22 cellular contexts compared by ENCODE assay signal in the genomic region with DNA sequence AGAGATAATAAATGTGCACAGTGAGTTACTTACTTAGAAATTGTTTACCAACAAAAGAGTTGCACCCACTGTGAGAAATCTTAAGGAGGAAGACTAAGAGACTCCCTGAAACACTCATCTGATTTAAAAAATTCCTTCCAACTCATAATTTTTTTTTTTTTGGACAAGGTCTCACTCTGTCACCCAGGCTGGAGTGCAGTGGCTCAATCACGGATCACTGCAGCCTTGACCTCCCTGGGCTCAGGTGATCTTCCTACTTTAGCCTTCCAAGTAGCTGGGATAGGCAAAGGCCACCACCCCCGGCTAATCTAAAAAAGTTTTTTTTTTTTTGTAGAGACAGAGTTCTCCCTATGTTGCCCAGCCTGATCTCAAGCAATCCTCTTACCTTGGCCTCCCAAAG. TPM values are rescaled to one million over a fixed set of nuclear protein-coding genes. Genes with fewer than 3 reads are reported as not detected.
DNase-seq lines count a peak whose midpoint lies in the region; ATAC-seq, FAIRE-seq and TF ChIP-seq lines count a peak whose summit lies in the region.
"Had no signal": no experiment of that assay in that cellular context is flagged by ENCODE, and none has a peak within 500 bp of the region (broad histone marks: within the 10 kb centered on the region; RNA-seq: fewer than 3 reads in every experiment).

No MANE protein-coding gene starts in this region.

- H3K27ac Mint-ChIP-seq in nephron progenitor cell, result peak overlapping the region; percentile 69
- H3K27ac Mint-ChIP-seq: CD8-positive, alpha-beta memory T cell; natural killer cell had no signal

- dilution Hi-C loops in endothelial cell of umbilical vein (cut with MboI; ENCODE audit: extremely low pct_ligation_motif_present, low sequenced_read_pairs), result no loop called here

- CTCF ChIA-PET in AG04450 (lab: Charles Lee) (interaction anchor here (0.9 kb wide), 1 partner anchor 23 kb away, joined by 5 read pairs; no protein-coding TSS in a partner anchor), PC-3 (lab: Charles Lee) (interaction anchor here (0.6 kb wide), 1 partner anchor 62 kb away, joined by 3 read pairs; no protein-coding TSS in a partner anchor), endothelial cell of umbilical vein (lab: Charles Lee) (interaction anchor here (0.9 to 3.0 kb wide), 10 partner anchors 9 to 128 kb away, joined by 3 to 11 read pairs (median 4); no protein-coding TSS in a partner anchor)

- peaks cover 16% of the 10 kb centered on the region for H3F3A ChIP-seq in PC-3 (ENCODE audit: low read length, unreplicated experiment)

- H3K4me1 ChIP-seq in PC-3 (ENCODE audit: insufficient read depth, low read length) (peaks cover 48% of the 10 kb centered on the region), endothelial cell of umbilical vein (ENCODE audit: control insufficient read depth, extremely low read depth, insufficient read depth, low read length) (peaks cover 49% of the 10 kb centered on the region), colonic mucosa (no peaks in the 10 kb centered on the region)

- TF ChIP-seq CTCF in AG04450 (IDR thresholded peaks at IDR 0.05; ENCODE audit: low read depth, low read length), result no peak
- TF ChIP-seq CTCF in PC-3 (conservative IDR thresholded peaks at IDR 0.05; ENCODE audit: low read depth, low read length), result no peak
- TF ChIP-seq CTCF in endothelial cell of umbilical vein (IDR thresholded peaks at IDR 0.05; ENCODE audit: extremely low read depth in 1 of 2, insufficient read depth in 1 of 2, low read depth in 1 of 2, low read length in 2 of 2), result no peak
- TF ChIP-seq CTCF in nephron progenitor cell (IDR thresholded peaks at IDR 0.05), result no peak
- TF ChIP-seq CTCF in colonic mucosa (IDR thresholded peaks at IDR 0.05), result no peak

- H4K20me1 ChIP-seq in PC-3 (ENCODE audit: low read length) (no peaks in the 10 kb centered on the region), endothelial cell of umbilical vein (replicated peaks; ENCODE audit: control insufficient read depth, extremely low read depth, insufficient read depth, low read length) (no peaks in the 10 kb centered on the region)

- intact Hi-C loops in PC-3 (cut with micrococcal nuclease) (loop anchor here (10.0 kb wide), 1 partner anchor 1490 kb away; no protein-coding TSS in a partner anchor), endothelial cell of umbilical vein (cut with micrococcal nuclease) (loop anchor here (2.0 kb wide), 2 partner anchors 36 to 136 kb away; partner anchors contain the start of genes IGF2BP3 and MALSU1), colonic mucosa (cut with DNase I) (no loop called here)

- peaks cover 94% of the 10 kb centered on the region for H3K36me3 Mint-ChIP-seq in nephron progenitor cell (ENCODE audit: low read depth)
- H3K36me3 Mint-ChIP-seq: CD8-positive, alpha-beta memory T cell; natural killer cell had no signal

- H3K9me2 ChIP-seq in PC-3 (replicated peaks; ENCODE audit: low read length), result no peaks in the 10 kb centered on the region

- H3K4me2 ChIP-seq in PC-3 (ENCODE audit: low read length) (peak overlapping the region; percentile 57), endothelial cell of umbilical vein (ENCODE audit: insufficient read depth, low read length) (peak overlapping the region; percentile 62)

- BruUV-seq in PC-3 (replicated peaks; lab: Mats Ljungman, UMichigan) (no TSS peak), endothelial cell of umbilical vein (replicated peaks; lab: Mats Ljungman, UMichigan) (no TSS peak)

- FAIRE-seq in endothelial cell of umbilical vein (lab: Jason Lieb, UNC), result no peak

- H3K79me2 ChIP-seq in PC-3 (ENCODE audit: low read length) (no peaks in the 10 kb centered on the region), endothelial cell of umbilical vein (ENCODE audit: control insufficient read depth, insufficient read depth, low read length) (peaks cover 56% of the 10 kb centered on the region)

- H3K27me3 Mint-ChIP-seq in nephron progenitor cell (ENCODE audit: low read depth, poor library complexity), result peaks cover 4% of the 10 kb centered on the region

- H3K9me3 ChIP-seq in AG04450 (ENCODE audit: control insufficient read depth, insufficient read depth, low read length), result peaks cover 6% of the 10 kb centered on the region; the same call in 1 of the 2 replicates
- H3K9me3 ChIP-seq in PC-3 (ENCODE audit: low read length), result no peaks in the 10 kb centered on the region
- H3K9me3 ChIP-seq in endothelial cell of umbilical vein (replicated peaks; ENCODE audit: control insufficient read depth, insufficient read depth, low read length), result no peaks in the 10 kb centered on the region
- H3K9me3 ChIP-seq in colonic mucosa, result no peaks in the 10 kb centered on the region
- H3K9me3 ChIP-seq: tibial artery had no signal

- H3K27me3 ChIP-seq in AG04450 (ENCODE audit: control insufficient read depth, insufficient read depth, low read length) (no peaks in the 10 kb centered on the region), PC-3 (ENCODE audit: low read length) (no peaks in the 10 kb centered on the region), endothelial cell of umbilical vein (ENCODE audit: control insufficient read depth in 2 of 2, insufficient read depth in 2 of 2, low read length in 2 of 2) (no peaks in the 10 kb centered on the region), colonic mucosa (no peaks in the 10 kb centered on the region)

- H3K27ac ChIP-seq in AG04450 (ENCODE audit: low read depth, low read length), result peak overlapping the region; percentile 40
- H3K27ac ChIP-seq in PC-3 (ENCODE audit: low read length), result peak overlapping the region; percentile 87
- H3K27ac ChIP-seq in endothelial cell of umbilical vein (ENCODE audit: insufficient read depth, low read depth, low read length), result peak overlapping the region; percentile 93
- H3K27ac ChIP-seq in colonic mucosa, result no peak overlapping the region
- H3K27ac ChIP-seq: tibial artery had no signal

- H3K36me3 ChIP-seq in PC-3 (ENCODE audit: low read depth, low read length) (peaks cover 19% of the 10 kb centered on the region), endothelial cell of umbilical vein (ENCODE audit: control insufficient read depth in 2 of 2, extremely low read depth in 1 of 2, insufficient read depth in 2 of 2, low read length in 2 of 2) (peaks cover 7 to 29% of the 10 kb centered on the region in 2 experiments), colonic mucosa (no peaks in the 10 kb centered on the region)
- H3K36me3 ChIP-seq: tibial artery had no signal

- POLR2A ChIA-PET in AG04450 (lab: Yijun Ruan, JAX) (interaction anchor here (0.9 to 2.1 kb wide), 3 partner anchors 9 to 23 kb away, joined by 3 to 8 read pairs (median 3); no protein-coding TSS in a partner anchor), PC-3 (lab: Charles Lee; ENCODE audit: unreplicated experiment) (interaction anchor here (1.1 kb wide), 1 partner anchor 15 kb away, joined by 4 read pairs; no protein-coding TSS in a partner anchor), endothelial cell of umbilical vein (lab: Charles Lee) (interaction anchor here (1.1 to 1.3 kb wide), 2 partner anchors 9 to 15 kb away, joined by 4 to 6 read pairs; no protein-coding TSS in a partner anchor)

- H3K4me3 Mint-ChIP-seq in nephron progenitor cell, result no peak overlapping the region
- H3K4me3 Mint-ChIP-seq: CD8-positive, alpha-beta memory T cell; H9; natural killer cell had no signal

- no peak for DNase-seq in AG04450 (ENCODE audit: low read depth, low spot score)
- peak; percentile 13 for DNase-seq in PC-3
- no peak for DNase-seq in endothelial cell of umbilical vein (ENCODE audit: low read depth, low spot score)
- DNase-seq in nephron progenitor cell, result no peak
- no peak for DNase-seq in stimulated activated CD8-positive, alpha-beta memory T cell treated with anti-CD3 and anti-CD28 coated beads, Interleukin-4, amount 100 ng/mL, for 48 hours
- no peak for DNase-seq in colonic mucosa
- DNase-seq in NCI-H2171 treated with DMSO at 0.1 percent for 48 hours (lab: John Stamatoyannopoulos, UW), result no peak
- DNase-seq: activated CD8-positive, alpha-beta memory T cell treated with anti-CD3 and anti-CD28 coated beads, Interleukin-2, amount 50 U/mL, for 4 hours; activated effector memory CD4-positive, alpha-beta T cell treated with anti-CD3 and anti-CD28 coated beads, Interleukin-2, amount 50 U/mL, for 16 hours; AML-193; CD8-positive, alpha-beta memory T cell; central memory CD4-positive, alpha-beta T cell; H9; Kasumi-1; natural killer cell; NCI-H510A; posterior cingulate gyrus; stimulated activated CD4-positive, alpha-beta T cell treated with anti-CD3 and anti-CD28 coated beads, Interleukin-1b, Interleukin-23, amount 100 ng/mL, for 48 hours; stimulated activated naive CD4-positive, alpha-beta T cell treated with Interleukin-2 at 50 U/mL for 16 hours; T-helper 1 cell; tibial artery had no signal

- H2AFZ ChIP-seq in PC-3 (ENCODE audit: low read length) (no peak overlapping the region), endothelial cell of umbilical vein (ENCODE audit: low read depth, low read length) (no peak overlapping the region)

- peak overlapping the region; percentile 58 for H3K9ac ChIP-seq in PC-3 (ENCODE audit: low read length)
- H3K9ac ChIP-seq in endothelial cell of umbilical vein (replicated peaks; ENCODE audit: extremely low read depth, insufficient read depth, low read length), result peak overlapping the region; percentile 51
- H3K9ac ChIP-seq in colonic mucosa (ENCODE audit: low read depth in 2 of 2, low read length in 2 of 2), result no peak overlapping the region

- TF ChIP-seq POLR2A in endothelial cell of umbilical vein (IDR thresholded peaks at IDR 0.05; ENCODE audit: low read depth, low read length), result no peak

- no peaks in the 10 kb centered on the region for H3K9me1 ChIP-seq in endothelial cell of umbilical vein (replicated peaks; ENCODE audit: control insufficient read depth, extremely low read depth, insufficient read depth, low read length)

- H3K4me1 Mint-ChIP-seq in nephron progenitor cell, result no peaks in the 10 kb centered on the region
- H3K4me1 Mint-ChIP-seq: CD8-positive, alpha-beta memory T cell; natural killer cell had no signal

- H3K4me3 ChIP-seq in AG04450 (ENCODE audit: low read depth, low read length) (no peak overlapping the region), PC-3 (ENCODE audit: low read length) (peak overlapping the region; percentile 17; the same call in 1 of the 2 replicates), endothelial cell of umbilical vein (replicated peaks in 1 of 3; ENCODE audit: insufficient read depth in 1 of 3, low read depth in 1 of 3, low read length in 3 of 3) (no peak overlapping the region), colonic mucosa (no peak overlapping the region)
- H3K4me3 ChIP-seq: tibial artery had no signal

- no peak for ATAC-seq in PC-3
- ATAC-seq in HG02610 (IDR thresholded peaks at IDR 0.05; ENCODE audit: unreplicated experiment), result no peak
- ATAC-seq: natural killer cell had no signal

- H3K9me3 Mint-ChIP-seq in nephron progenitor cell, result no peaks in the 10 kb centered on the region
- H3K9me3 Mint-ChIP-seq: H9, natural killer cell had no signal

RNA-seq across cellular contexts. Expression of gene MALSU1, which starts 36.0 kb away (rescaled TPM):
- 66.8 and 82.2 TPM in 2 replicates for polyA plus RNA-seq in AG04450 (2011; rRNA removed)
- 21.3 and 40.9 TPM in 2 replicates for polyA minus RNA-seq in AG04450 (2011; rRNA and poly(A)+ RNA removed)
- total RNA-seq in PC-3 (2014; rRNA removed), result 284 and 306 TPM in 2 replicates
- 58.4 and 62.6 TPM in 2 replicates for total RNA-seq in endothelial cell of umbilical vein
- polyA plus RNA-seq in endothelial cell of umbilical vein, result 53.4 and 68.0 TPM in 2 replicates
- polyA plus RNA-seq in endothelial cell of umbilical vein (2011; cell fraction: cytosol; rRNA removed), result 47.7 and 57.8 TPM in 2 replicates
- 20.9 and 26.8 TPM in 2 replicates for polyA plus RNA-seq in endothelial cell of umbilical vein (2011; cell fraction: nucleus; rRNA removed)
- polyA plus RNA-seq in endothelial cell of umbilical vein (2012), result 42.5 and 45.7 TPM in 2 replicates
- polyA minus RNA-seq in endothelial cell of umbilical vein, result 22.1 and 25.1 TPM in 2 replicates
- 47.5 TPM for polyA minus RNA-seq in endothelial cell of umbilical vein (2011; cell fraction: cytosol; rRNA and poly(A)+ RNA removed)
- polyA minus RNA-seq in endothelial cell of umbilical vein (2011; cell fraction: nucleus; rRNA and poly(A)+ RNA removed), result 6.4 and 7.0 TPM in 2 replicates
- total RNA-seq in colonic mucosa, result 10 to 100 TPM; 37.5 to 54.3 TPM

Comparison
In these comparisons a context has a peak if more than half of its experiments do, and no peak if none do; other contexts are left out.
1. H3K9ac ChIP-seq: peak in PC-3 (single experiment) and endothelial cell of umbilical vein (single experiment); none in colonic mucosa (0 of 2).